Comparison of ENCODE assay signal across 8 cellular contexts in the genomic region with DNA sequence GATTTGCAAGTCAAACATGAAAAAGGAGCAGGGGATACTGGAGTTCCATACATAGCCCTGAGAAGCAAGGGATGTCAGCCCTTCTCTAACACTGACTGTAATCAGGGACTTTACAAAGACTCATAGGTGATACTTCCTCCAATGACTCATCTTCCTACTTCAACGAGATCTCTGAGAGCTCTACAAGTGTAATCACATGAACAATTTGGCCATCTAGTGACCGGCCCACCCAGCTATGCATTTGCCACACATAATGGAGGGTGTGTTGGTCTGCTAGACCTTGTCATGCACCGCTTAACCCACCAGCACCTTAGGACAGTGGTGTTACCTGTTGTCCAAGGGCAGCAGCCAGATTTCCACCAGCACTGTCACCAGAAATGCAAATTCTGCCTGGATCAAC.
DNase-seq lines count a peak whose midpoint lies in the region; ATAC-seq and TF ChIP-seq lines count a peak whose summit lies in the region.

No MANE protein-coding gene starts in this region.

- peaks cover 43% of the 10 kb centered on the region for H3K36me3 Mint-ChIP-seq in activated B cell treated with CpG ODN at 0.5 μM for 24 hours (ENCODE audit: low read depth)
- H3K36me3 Mint-ChIP-seq in Caco-2 (ENCODE audit: insufficient read depth, unreplicated experiment), result no peaks in the 10 kb centered on the region

- no peak overlapping the region for H3K4me3 Mint-ChIP-seq in activated B cell treated with CpG ODN at 0.5 μM for 24 hours
- no peak overlapping the region for H3K4me3 Mint-ChIP-seq in Caco-2 (ENCODE audit: unreplicated experiment)

- no peaks in the 10 kb centered on the region for H3K9me3 Mint-ChIP-seq in activated B cell treated with CpG ODN at 0.5 μM for 24 hours
- H3K9me3 Mint-ChIP-seq in Caco-2 (ENCODE audit: unreplicated experiment), result no peaks in the 10 kb centered on the region

- intact Hi-C loops in heart left ventricle (cut with DNase I) (no loop called here), Right ventricle myocardium inferior (cut with DNase I) (no loop called here), activated B cell treated with CpG ODN at 0.5 μM for 24 hours (cut with micrococcal nuclease) (no loop called here), upper lobe of right lung (cut with DNase I) (no loop called here), Caco-2 (cut with micrococcal nuclease; ENCODE audit: unreplicated experiment) (no loop called here)

- peaks cover 0 to 18% (median 5%) of the 10 kb centered on the region in 12 donors for H3K4me1 ChIP-seq in heart left ventricle
- no peaks in the 10 kb centered on the region for H3K4me1 ChIP-seq in upper lobe of right lung
- H3K4me1 ChIP-seq in Caco-2, result no peaks in the 10 kb centered on the region

- ATAC-seq in heart left ventricle (peak in 3 of 4 donors; percentile 34 to 54 (median 51)), Right ventricle myocardium inferior (no peak), HG03045 (IDR thresholded peaks at IDR 0.05; ENCODE audit: unreplicated experiment) (peak; percentile 94), activated B cell treated with CpG ODN at 0.5 μM for 24 hours (ENCODE audit: low read depth) (peak; percentile 50), upper lobe of right lung (peak; percentile 28)

- 67 to 70% (median 67%) methylated on average over 3 of the region's 3 CpGs for WGBS in heart left ventricle, 4 donors

- H3K9me3 ChIP-seq in heart left ventricle (no peaks in the 10 kb centered on the region), upper lobe of right lung (no peaks in the 10 kb centered on the region), Caco-2 (no peaks in the 10 kb centered on the region)

- CTCF ChIA-PET in activated B cell treated with CpG ODN at 0.5 μM for 24 hours (lab: Charles Lee) (interaction anchor here (1.3 kb wide), 1 partner anchor 9 kb away, joined by 3 read pairs; no protein-coding TSS in a partner anchor), Caco-2 (lab: Charles Lee) (no interaction called here)

- H3K4me1 Mint-ChIP-seq in activated B cell treated with CpG ODN at 0.5 μM for 24 hours, result no peaks in the 10 kb centered on the region
- H3K4me1 Mint-ChIP-seq in Caco-2 (ENCODE audit: low read depth, unreplicated experiment), result no peaks in the 10 kb centered on the region

- peak overlapping the region in 1 of 12 donors; percentile 1 for H3K27ac ChIP-seq in heart left ventricle
- no peak overlapping the region for H3K27ac ChIP-seq in upper lobe of right lung

- DNase-seq in heart left ventricle (no peak), Right ventricle myocardium inferior (ENCODE audit: missing footprints) (no peak), activated B cell treated with CpG ODN at 0.5 μM for 24 hours (no peak), upper lobe of right lung (no peak), Caco-2 (no peak), NCI-H524 treated with DMSO at 0.1 percent for 48 hours (lab: John Stamatoyannopoulos, UW) (no peak)
- DNase-seq in stimulated activated naive CD4-positive, alpha-beta T cell (lab: John Stamatoyannopoulos, UW), result no peak

- TF ChIP-seq CTCF in heart left ventricle (IDR thresholded peaks at IDR 0.05) (no peak), activated B cell treated with CpG ODN at 0.5 μM for 24 hours (IDR thresholded peaks at IDR 0.05) (no peak), upper lobe of right lung (IDR thresholded peaks at IDR 0.05) (no peak), Caco-2 (IDR thresholded peaks at IDR 0.05; ENCODE audit: insufficient read depth in 1 of 2, low read depth in 1 of 2, low read length in 1 of 2, severe bottlenecking in 1 of 2, unreplicated experiment in 1 of 2) (no peak)

- H3K4me3 ChIP-seq in heart left ventricle, result no peak overlapping the region
- no peak overlapping the region for H3K4me3 ChIP-seq in upper lobe of right lung
- H3K4me3 ChIP-seq in Caco-2 (ENCODE audit: low read depth, low read length), result no peak overlapping the region

- H3K36me3 ChIP-seq in heart left ventricle, result peaks cover 0 to 55% (median 23%) of the 10 kb centered on the region in 9 donors
- H3K36me3 ChIP-seq in upper lobe of right lung, result peaks cover 20% of the 10 kb centered on the region
- H3K36me3 ChIP-seq in Caco-2 (ENCODE audit: control insufficient read depth, insufficient read depth, low read length), result no peaks in the 10 kb centered on the region

- no peaks in the 10 kb centered on the region for H3K27me3 Mint-ChIP-seq in activated B cell treated with CpG ODN at 0.5 μM for 24 hours
- no peaks in the 10 kb centered on the region for H3K27me3 Mint-ChIP-seq in Caco-2 (ENCODE audit: insufficient read depth, unreplicated experiment)

- POLR2A ChIA-PET in activated B cell treated with CpG ODN at 0.5 μM for 24 hours (lab: Charles Lee) (no interaction called here), Caco-2 (lab: Charles Lee) (no interaction called here)

- BruUV-seq in Caco-2 (replicated peaks; lab: Mats Ljungman, UMichigan), result no TSS peak

- no peak for TF ChIP-seq POLR2A in heart left ventricle (IDR thresholded peaks at IDR 0.05)

- H3K27ac Mint-ChIP-seq in activated B cell treated with CpG ODN at 0.5 μM for 24 hours (no peak overlapping the region), Caco-2 (ENCODE audit: unreplicated experiment) (no peak overlapping the region)

- no peaks in the 10 kb centered on the region for H3K27me3 ChIP-seq in heart left ventricle
- H3K27me3 ChIP-seq in upper lobe of right lung, result no peaks in the 10 kb centered on the region
- no peaks in the 10 kb centered on the region for H3K27me3 ChIP-seq in Caco-2 (replicated peaks; ENCODE audit: control insufficient read depth, insufficient read depth, low read length)
